Comparison of ENCODE assay signal across 8 cellular contexts in genomic region chr4:176289561-176289960, GRCh38. TPM values are rescaled to one million over a fixed set of nuclear protein-coding genes. Genes with fewer than 3 reads are reported as not detected.
"Had no signal": no experiment of that assay in that cellular context is flagged by ENCODE, and none has a peak within 500 bp of the region (broad histone marks: within the 10 kb centered on the region; RNA-seq: fewer than 3 reads in every experiment).

No MANE protein-coding gene starts in this region.

- DNase-seq: GDM1, GF-D8 had no signal

- H3K4me3 ChIP-seq: GM12878 had no signal

- FAIRE-seq: G401.6, GM12878, GM12892, GM18507, GM19239 had no signal

- ATAC-seq: GM12878 had no signal

RNA-seq across cellular contexts. Expression of gene ASB5, which starts 20.5 kb away (rescaled TPM):
- total RNA-seq: G401, GM12878 had no signal
- polyA plus RNA-seq: GM12878 had no signal
